Comparison of ENCODE assay signal across 30 cellular contexts in genomic region chr1:119388450-119388849, GRCh38. TPM values are rescaled to one million over a fixed set of nuclear protein-coding genes. Genes with fewer than 3 reads are reported as not detected.
"Had no signal": no experiment of that assay in that cellular context is flagged by ENCODE, and none has a peak within 500 bp of the region (broad histone marks: within the 10 kb centered on the region; RNA-seq: fewer than 3 reads in every experiment).

No MANE protein-coding gene starts in this region.

- H3K27me3 Mint-ChIP-seq: stimulated activated naive B cell treated with anti-CD40 and anti-IgM and Interleukin-4, amounts not matched to agents 10 μg/mL and 1 μg/mL and 100 μg/mL, for 72 hours had no signal

- H3K4me2 ChIP-seq: hepatocyte had no signal

- H3K27me3 ChIP-seq: esophagus muscularis mucosa, gastroesophageal sphincter, hepatocyte, right atrium auricular region, sigmoid colon, tibial nerve, upper lobe of left lung had no signal

- H3K4me3 Mint-ChIP-seq: naive thymus-derived CD8-positive, alpha-beta T cell; nephron progenitor cell; stimulated activated naive B cell treated with anti-CD40 and anti-IgM and Interleukin-4, amounts not matched to agents 10 μg/mL and 1 μg/mL and 100 μg/mL, for 72 hours; stimulated activated naive CD8-positive, alpha-beta T cell treated with anti-CD3 and anti-CD28 coated beads, Interleukin-15, Interleukin-2, amounts not matched to agents 100 ng/mL and 50 ng/mL, for 24 hours had no signal

- DNase-seq: dermis blood vessel endothelial cell; effector memory CD4-positive, alpha-beta T cell; foreskin keratinocyte; heart left ventricle; left cardiac atrium; left ventricle myocardium inferior; lower lobe of right lung; naive thymus-derived CD8-positive, alpha-beta T cell; nephron progenitor cell; nucleus accumbens; sigmoid colon; stimulated activated naive B cell treated with anti-CD40 and anti-IgM and Interleukin-4, amounts not matched to agents 10 μg/mL and 1 μg/mL and 100 μg/mL, for 72 hours; upper lobe of left lung had no signal

- H3K27ac Mint-ChIP-seq: naive thymus-derived CD8-positive, alpha-beta T cell; nephron progenitor cell; stimulated activated naive B cell treated with anti-CD40 and anti-IgM and Interleukin-4, amounts not matched to agents 10 μg/mL and 1 μg/mL and 100 μg/mL, for 72 hours; stimulated activated naive CD8-positive, alpha-beta T cell treated with anti-CD3 and anti-CD28 coated beads, Interleukin-15, Interleukin-2, amounts not matched to agents 100 ng/mL and 50 ng/mL, for 24 hours had no signal

- H3K9me3 ChIP-seq: esophagus muscularis mucosa, gastroesophageal sphincter, heart left ventricle, left ventricle myocardium inferior, lower lobe of right lung, prostate gland, right atrium auricular region, sigmoid colon, thoracic aorta, tibial nerve, upper lobe of left lung had no signal

- H3K4me1 Mint-ChIP-seq: naive thymus-derived CD8-positive, alpha-beta T cell; stimulated activated naive B cell treated with anti-CD40 and anti-IgM and Interleukin-4, amounts not matched to agents 10 μg/mL and 1 μg/mL and 100 μg/mL, for 72 hours had no signal

- H2AFZ ChIP-seq: hepatocyte had no signal

- H3K36me3 ChIP-seq: esophagus muscularis mucosa, gastroesophageal sphincter, heart left ventricle, left ventricle myocardium inferior, lower lobe of right lung, prostate gland, right atrium auricular region, sigmoid colon, thoracic aorta, tibial nerve, upper lobe of left lung had no signal

- H3K4me1 ChIP-seq: esophagus muscularis mucosa, foreskin keratinocyte, gastroesophageal sphincter, heart left ventricle, left ventricle myocardium inferior, lower lobe of right lung, prostate gland, right atrium auricular region, sigmoid colon, tibial nerve, upper lobe of left lung had no signal

- H3K4me3 ChIP-seq: coronary artery, esophagus muscularis mucosa, gastroesophageal sphincter, heart left ventricle, hepatocyte, left ventricle myocardium inferior, lower lobe of right lung, prostate gland, right atrium auricular region, sigmoid colon, thoracic aorta, tibial nerve, upper lobe of left lung had no signal

- H3K36me3 Mint-ChIP-seq: naive thymus-derived CD8-positive, alpha-beta T cell; stimulated activated naive B cell treated with anti-CD40 and anti-IgM and Interleukin-4, amounts not matched to agents 10 μg/mL and 1 μg/mL and 100 μg/mL, for 72 hours had no signal

- H3K27ac ChIP-seq: coronary artery, esophagus muscularis mucosa, foreskin keratinocyte, gastroesophageal sphincter, heart left ventricle, hepatocyte, left ventricle myocardium inferior, lower lobe of right lung, prostate gland, right atrium auricular region, sigmoid colon, thoracic aorta, tibial nerve, upper lobe of left lung had no signal

- H3K79me2 ChIP-seq: hepatocyte had no signal

- H3K9me3 Mint-ChIP-seq: naive thymus-derived CD8-positive, alpha-beta T cell; nephron progenitor cell; stimulated activated naive B cell treated with anti-CD40 and anti-IgM and Interleukin-4, amounts not matched to agents 10 μg/mL and 1 μg/mL and 100 μg/mL, for 72 hours; stimulated activated naive CD8-positive, alpha-beta T cell treated with anti-CD3 and anti-CD28 coated beads, Interleukin-15, Interleukin-2, amounts not matched to agents 100 ng/mL and 50 ng/mL, for 24 hours had no signal

- ATAC-seq: foreskin keratinocyte; gastroesophageal sphincter; heart left ventricle; left cardiac atrium; lower lobe of right lung; naive thymus-derived CD8-positive, alpha-beta T cell; stimulated activated naive B cell treated with anti-CD40 and anti-IgM and Interleukin-4, amounts not matched to agents 10 μg/mL and 1 μg/mL and 100 μg/mL, for 72 hours had no signal

RNA-seq across cellular contexts. Expression of gene HAO2, which starts 19.9 kb away (rescaled TPM):
- total RNA-seq: dermis blood vessel endothelial cell; endothelial cell of umbilical vein; epithelial cell of proximal tubule; fibroblast of lung; foreskin keratinocyte; gastroesophageal sphincter; heart left ventricle; kidney epithelial cell; left cardiac atrium; left ventricle myocardium inferior; lower lobe of right lung; mesenteric fat pad; naive thymus-derived CD8-positive, alpha-beta T cell; osteocyte; prostate gland; right atrium auricular region; sigmoid colon; skeletal muscle tissue; thoracic aorta; tibial nerve had no signal
- polyA plus RNA-seq: endothelial cell of umbilical vein; fibroblast of lung; foreskin keratinocyte; heart left ventricle; naive thymus-derived CD8-positive, alpha-beta T cell; sigmoid colon had no signal

RNA-seq across cellular contexts. Expression of gene HSD3B2, which starts 26.5 kb away (rescaled TPM):
- total RNA-seq: dermis blood vessel endothelial cell; endothelial cell of umbilical vein; epithelial cell of proximal tubule; esophagus muscularis mucosa; fibroblast of lung; foreskin keratinocyte; gastroesophageal sphincter; heart left ventricle; kidney epithelial cell; left cardiac atrium; left ventricle myocardium inferior; lower lobe of right lung; mesenteric fat pad; myocyte; naive thymus-derived CD8-positive, alpha-beta T cell; osteocyte; right atrium auricular region; sigmoid colon; skeletal muscle tissue; thoracic aorta had no signal
- polyA plus RNA-seq: endothelial cell of umbilical vein; fibroblast of lung; foreskin keratinocyte; heart left ventricle; naive thymus-derived CD8-positive, alpha-beta T cell had no signal
